Comparison of ENCODE assay signal across 19 cellular contexts in the genomic region with DNA sequence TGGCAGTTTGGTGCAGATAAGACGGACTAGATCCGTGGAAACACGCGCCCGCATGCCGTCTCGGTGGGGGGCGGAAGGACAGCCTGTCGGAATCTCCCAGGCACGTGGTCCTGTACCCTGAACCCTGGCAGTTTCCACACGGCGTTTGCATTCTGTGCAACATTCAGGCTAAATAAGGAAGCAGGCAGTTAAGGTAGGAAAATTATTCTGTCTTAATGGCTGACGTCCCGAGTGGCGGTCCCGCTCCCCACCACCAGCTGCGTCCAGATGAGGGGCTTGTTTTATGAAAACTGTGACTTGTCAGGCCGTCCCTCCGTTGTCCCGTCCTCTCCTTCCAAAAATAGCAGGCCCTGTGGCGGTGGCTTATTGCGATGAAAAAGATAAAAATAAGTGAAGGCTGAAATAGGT.
DNase-seq lines count a peak whose midpoint lies in the region; ATAC-seq and TF ChIP-seq lines count a peak whose summit lies in the region.
"Had no signal": no experiment of that assay in that cellular context is flagged by ENCODE, and none has a peak within 500 bp of the region (broad histone marks: within the 10 kb centered on the region; RNA-seq: fewer than 3 reads in every experiment).

No MANE protein-coding gene starts in this region.

- peaks cover 52% of the 10 kb centered on the region for H3K4me1 Mint-ChIP-seq in activated T-cell treated with anti-CD3 and anti-CD28 coated beads, Interleukin-2, amount 50 U/mL, for 72 hours (ENCODE audit: low read depth)

- POLR2A ChIA-PET in A673 (lab: Charles Lee; ENCODE audit: low non-redundant PET), result no interaction called here

- no peaks in the 10 kb centered on the region for H3K27me3 Mint-ChIP-seq in activated T-cell treated with anti-CD3 and anti-CD28 coated beads, Interleukin-2, amount 50 U/mL, for 72 hours (ENCODE audit: low read depth)

- no peak overlapping the region for H3K4me3 ChIP-seq in left ventricle myocardium inferior
- no peak overlapping the region for H3K4me3 ChIP-seq in A673 (ENCODE audit: low read depth, low read length, poor library complexity, severe bottlenecking)
- H3K4me3 ChIP-seq: esophagus squamous epithelium, GM12878, pancreas had no signal

- H3K27me3 ChIP-seq in left ventricle myocardium inferior (ENCODE audit: low read depth), result no peaks in the 10 kb centered on the region
- H3K27me3 ChIP-seq in A673 (replicated peaks; ENCODE audit: insufficient read depth, low read depth, low read length, poor library complexity), result no peaks in the 10 kb centered on the region
- H3K27me3 ChIP-seq: esophagus squamous epithelium, pancreas had no signal

- H3K9me3 Mint-ChIP-seq in activated T-cell treated with anti-CD3 and anti-CD28 coated beads, Interleukin-2, amount 50 U/mL, for 72 hours, result no peaks in the 10 kb centered on the region

- H3K27ac Mint-ChIP-seq in activated T-cell treated with anti-CD3 and anti-CD28 coated beads, Interleukin-2, amount 50 U/mL, for 72 hours, result peak overlapping the region; percentile 100

- no TSS peak for BruUV-seq in A673 (replicated peaks; lab: Mats Ljungman, UMichigan)

- intact Hi-C loops in cardiac septum (cut with DNase I), result no loop called here
- intact Hi-C loops in left ventricle myocardium inferior (cut with micrococcal nuclease), result no loop called here
- intact Hi-C loops in A673 (cut with micrococcal nuclease; ENCODE audit: unreplicated experiment), result no loop called here

- no peak for TF ChIP-seq CTCF in left ventricle myocardium inferior (IDR thresholded peaks at IDR 0.05; ENCODE audit: borderline replicate concordance)
- TF ChIP-seq CTCF in A673 (conservative IDR thresholded peaks at IDR 0.05; ENCODE audit: low read depth, low read length), result no peak

- peak overlapping the region; percentile 86 to 97 for H3K4me3 Mint-ChIP-seq in activated T-cell treated with anti-CD3 and anti-CD28 coated beads, Interleukin-2, amount 50 U/mL, for 72 hours

- H3K36me3 Mint-ChIP-seq in activated T-cell treated with anti-CD3 and anti-CD28 coated beads, Interleukin-2, amount 50 U/mL, for 72 hours (ENCODE audit: insufficient read depth in 2 of 2), result peaks cover 2 to 10% of the 10 kb centered on the region in 2 donors

- H3K9me3 ChIP-seq in left ventricle myocardium inferior (replicated peaks), result no peaks in the 10 kb centered on the region
- H3K9me3 ChIP-seq in A673 (ENCODE audit: low read depth, low read length, poor library complexity, severe bottlenecking), result no peaks in the 10 kb centered on the region
- H3K9me3 ChIP-seq: esophagus squamous epithelium, pancreas had no signal

- CTCF ChIA-PET in A673 (lab: Charles Lee), result no interaction called here

- H3K27ac ChIP-seq in left ventricle myocardium inferior (replicated peaks) (no peak overlapping the region), A673 (ENCODE audit: low read depth, low read length, poor library complexity, severe bottlenecking) (no peak overlapping the region)
- H3K27ac ChIP-seq: esophagus squamous epithelium, pancreas had no signal

- ATAC-seq in activated T-cell treated with anti-CD3 and anti-CD28 coated beads, Interleukin-2, amount 50 U/mL, for 72 hours (replicated peaks in 1 of 2), result no peak
- ATAC-seq in GM18873 (IDR thresholded peaks at IDR 0.05; ENCODE audit: low FRiP score, unreplicated experiment) (no peak), HG02870 (IDR thresholded peaks at IDR 0.05; ENCODE audit: unreplicated experiment) (no peak), HG03439 (IDR thresholded peaks at IDR 0.05; ENCODE audit: unreplicated experiment) (no peak)
- ATAC-seq: GM12878, Panc1 had no signal

- H3K4me1 ChIP-seq in left ventricle myocardium inferior, result peaks cover 10% of the 10 kb centered on the region
- no peaks in the 10 kb centered on the region for H3K4me1 ChIP-seq in A673 (ENCODE audit: insufficient read depth, low read length, poor library complexity, severe bottlenecking)
- H3K4me1 ChIP-seq: esophagus squamous epithelium, pancreas had no signal

- DNase-seq in cardiac septum (ENCODE audit: low spot score) (peak; percentile 33), left ventricle myocardium inferior (no peak), mesenteric fat pad (ENCODE audit: low spot score) (peak; percentile 78), A673 (ENCODE audit: low spot score) (no peak)
- DNase-seq in activated T-cell treated with anti-CD3 and anti-CD28 coated beads, Interleukin-2, amount 50 U/mL, for 72 hours, result no peak
- DNase-seq: AML-193, esophagus squamous epithelium, GOT3, hippocampal formation, mammary epithelial cell, NCI-H1105 treated with DMSO at 0.1 percent for 48 hours, NCI-H446 treated with DMSO at 0.1 percent for 48 hours, T1000 had no signal

- peaks cover 7% of the 10 kb centered on the region for H3K36me3 ChIP-seq in left ventricle myocardium inferior
- no peaks in the 10 kb centered on the region for H3K36me3 ChIP-seq in A673 (ENCODE audit: insufficient read depth, low read length, poor library complexity, severe bottlenecking)
- H3K36me3 ChIP-seq: pancreas had no signal

Comparison
In these comparisons a context has a peak if more than half of its experiments do, and no peak if none do; other contexts are left out.
1. DNase-seq: peak in cardiac septum (single experiment) and mesenteric fat pad (single experiment); none in left ventricle myocardium inferior (single experiment), activated T-cell treated with anti-CD3 and anti-CD28 coated beads, Interleukin-2, amount 50 U/mL, for 72 hours (0 of 2) and A673 (single experiment).